In the genomic region with DNA sequence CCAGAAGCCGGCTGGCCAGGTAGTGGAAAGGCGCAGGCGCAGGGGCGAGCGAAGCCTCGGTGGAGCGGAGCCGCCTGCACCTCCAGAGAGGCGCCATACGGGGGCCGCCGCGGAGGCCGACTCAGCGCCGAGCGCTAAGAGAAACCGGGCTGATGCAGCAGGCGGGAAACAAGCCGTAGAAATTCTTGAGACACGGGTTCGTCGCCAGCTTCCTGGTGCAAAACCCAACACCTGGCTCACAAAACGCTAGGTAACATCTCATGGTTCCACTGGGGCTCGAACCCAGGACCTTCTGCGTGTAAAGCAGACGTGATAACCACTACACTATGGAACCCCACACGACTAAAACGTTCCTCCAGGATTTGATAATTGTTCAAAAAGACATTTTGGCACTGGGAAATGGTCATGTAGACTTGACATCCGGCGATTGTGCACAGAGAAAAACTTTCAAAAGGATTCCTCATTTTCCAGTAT, we compare ENCODE assay signal across 1 cellular context.
TF ChIP-seq lines count a peak whose summit lies in the region.

No MANE protein-coding gene starts in this region.

TF ChIP-seq in HepG2, 621 proteins besides CTCF, POLR2A, EP300 and RAD21 (continued from another document):
- TF ChIP-seq, protein P1, sequence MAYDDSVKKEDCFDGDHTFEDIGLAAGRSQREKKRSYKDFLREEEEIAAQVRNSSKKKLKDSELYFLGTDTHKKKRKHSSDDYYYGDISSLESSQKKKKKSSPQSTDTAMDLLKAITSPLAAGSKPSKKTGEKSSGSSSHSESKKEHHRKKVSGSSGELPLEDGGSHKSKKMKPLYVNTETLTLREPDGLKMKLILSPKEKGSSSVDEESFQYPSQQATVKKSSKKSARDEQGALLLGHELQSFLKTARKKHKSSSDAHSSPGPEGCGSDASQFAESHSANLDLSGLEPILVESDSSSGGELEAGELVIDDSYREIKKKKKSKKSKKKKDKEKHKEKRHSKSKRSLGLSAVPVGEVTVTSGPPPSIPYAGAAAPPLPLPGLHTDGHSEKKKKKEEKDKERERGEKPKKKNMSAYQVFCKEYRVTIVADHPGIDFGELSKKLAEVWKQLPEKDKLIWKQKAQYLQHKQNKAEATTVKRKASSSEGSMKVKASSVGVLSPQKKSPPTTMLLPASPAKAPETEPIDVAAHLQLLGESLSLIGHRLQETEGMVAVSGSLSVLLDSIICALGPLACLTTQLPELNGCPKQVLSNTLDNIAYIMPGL (CRISPR knock-in tag; IDR thresholded peaks at IDR 0.05; ENCODE audit: borderline replicate concordance in 1 of 2, low read depth in 1 of 2) = peak; percentile 99; a peak in 3 of 4 replicates
- no peak for TF ChIP-seq DR1 (CRISPR knock-in tag; IDR thresholded peaks at IDR 0.05)
- no peak for TF ChIP-seq TCF7 (IDR thresholded peaks at IDR 0.05; ENCODE audit: low read depth)
- TF ChIP-seq, protein P2, sequence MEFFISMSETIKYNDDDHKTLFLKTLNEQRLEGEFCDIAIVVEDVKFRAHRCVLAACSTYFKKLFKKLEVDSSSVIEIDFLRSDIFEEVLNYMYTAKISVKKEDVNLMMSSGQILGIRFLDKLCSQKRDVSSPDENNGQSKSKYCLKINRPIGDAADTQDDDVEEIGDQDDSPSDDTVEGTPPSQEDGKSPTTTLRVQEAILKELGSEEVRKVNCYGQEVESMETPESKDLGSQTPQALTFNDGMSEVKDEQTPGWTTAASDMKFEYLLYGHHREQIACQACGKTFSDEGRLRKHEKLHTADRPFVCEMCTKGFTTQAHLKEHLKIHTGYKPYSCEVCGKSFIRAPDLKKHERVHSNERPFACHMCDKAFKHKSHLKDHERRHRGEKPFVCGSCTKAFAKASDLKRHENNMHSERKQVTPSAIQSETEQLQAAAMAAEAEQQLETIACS (CRISPR knock-in tag; IDR thresholded peaks at IDR 0.05) = no peak
- no peak for TF ChIP-seq ZNF160 (CRISPR knock-in tag; IDR thresholded peaks at IDR 0.05)
- peak; percentile 77 for TF ChIP-seq ZSCAN25 (CRISPR knock-in tag; IDR thresholded peaks at IDR 0.05)
- TF ChIP-seq ATRX (CRISPR knock-in tag; IDR thresholded peaks at IDR 0.05; ENCODE audit: borderline replicate concordance) = no peak
- peak; percentile 45; the same call in 1 of the 2 replicates for TF ChIP-seq ZNF891 (CRISPR knock-in tag; IDR thresholded peaks at IDR 0.05)
- TF ChIP-seq SIN3B (IDR thresholded peaks at IDR 0.05; ENCODE audit: low read length) = no peak; the same call in 1 of the 2 replicates
- peak; percentile 14; the same call in 1 of the 2 replicates for TF ChIP-seq ZNF746 (CRISPR knock-in tag; IDR thresholded peaks at IDR 0.05)
- peak; percentile 78; the same call in 1 of the 2 replicates for TF ChIP-seq ZNF607 (CRISPR knock-in tag; IDR thresholded peaks at IDR 0.05; ENCODE audit: borderline replicate concordance)
- TF ChIP-seq ZFP37 (CRISPR knock-in tag; IDR thresholded peaks at IDR 0.05; ENCODE audit: borderline replicate concordance) = no peak
- TF ChIP-seq ZNF747 (CRISPR knock-in tag; IDR thresholded peaks at IDR 0.05; ENCODE audit: borderline replicate concordance) = peak; percentile 96
- TF ChIP-seq KDM5B (CRISPR knock-in tag; IDR thresholded peaks at IDR 0.05; ENCODE audit: borderline replicate concordance) = peak; percentile 76
- TF ChIP-seq HOXD1 (CRISPR knock-in tag; IDR thresholded peaks at IDR 0.05) = 0 out of 2 replicates have a peak, but pooled peaks have one; percentile 43
- no peak for TF ChIP-seq FOSL1 (CRISPR knock-in tag; IDR thresholded peaks at IDR 0.05; ENCODE audit: borderline replicate concordance)
- TF ChIP-seq RORA (CRISPR knock-in tag; IDR thresholded peaks at IDR 0.05) = no peak; the same call in none of the 2 replicates
- TF ChIP-seq MAZ (IDR thresholded peaks at IDR 0.05; ENCODE audit: borderline replicate concordance, low read depth, low read length) = no peak
- peak; percentile 91 for TF ChIP-seq MAZ (CRISPR knock-in tag; IDR thresholded peaks at IDR 0.05; ENCODE audit: low read depth)
- TF ChIP-seq ZNF256 (CRISPR knock-in tag; conservative IDR thresholded peaks at IDR 0.05) = 0 out of 2 replicates have a peak, but pooled peaks have one; percentile 71
- TF ChIP-seq CEBPB (IDR thresholded peaks at IDR 0.05; ENCODE audit: borderline replicate concordance, low read depth, low read length) = no peak
- 0 out of 2 replicates have a peak, but pooled peaks have one; percentile 42 for TF ChIP-seq ZNF674 (CRISPR knock-in tag; IDR thresholded peaks at IDR 0.05; ENCODE audit: low read depth)
- TF ChIP-seq YEATS2 (CRISPR knock-in tag; IDR thresholded peaks at IDR 0.05; ENCODE audit: borderline replicate concordance) = peak; percentile 67; the same call in 1 of the 2 replicates
- no peak for TF ChIP-seq IKZF1 (IDR thresholded peaks at IDR 0.05)
- TF ChIP-seq, protein P3, sequence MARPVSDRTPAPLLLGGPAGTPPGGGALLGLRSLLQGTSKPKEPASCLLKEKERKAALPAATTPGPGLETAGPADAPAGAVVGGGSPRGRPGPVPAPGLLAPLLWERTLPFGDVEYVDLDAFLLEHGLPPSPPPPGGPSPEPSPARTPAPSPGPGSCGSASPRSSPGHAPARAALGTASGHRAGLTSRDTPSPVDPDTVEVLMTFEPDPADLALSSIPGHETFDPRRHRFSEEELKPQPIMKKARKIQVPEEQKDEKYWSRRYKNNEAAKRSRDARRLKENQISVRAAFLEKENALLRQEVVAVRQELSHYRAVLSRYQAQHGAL (CRISPR knock-in tag; IDR thresholded peaks at IDR 0.05; ENCODE audit: not compliant biosample characterization) = no peak
- TF ChIP-seq, protein P4, sequence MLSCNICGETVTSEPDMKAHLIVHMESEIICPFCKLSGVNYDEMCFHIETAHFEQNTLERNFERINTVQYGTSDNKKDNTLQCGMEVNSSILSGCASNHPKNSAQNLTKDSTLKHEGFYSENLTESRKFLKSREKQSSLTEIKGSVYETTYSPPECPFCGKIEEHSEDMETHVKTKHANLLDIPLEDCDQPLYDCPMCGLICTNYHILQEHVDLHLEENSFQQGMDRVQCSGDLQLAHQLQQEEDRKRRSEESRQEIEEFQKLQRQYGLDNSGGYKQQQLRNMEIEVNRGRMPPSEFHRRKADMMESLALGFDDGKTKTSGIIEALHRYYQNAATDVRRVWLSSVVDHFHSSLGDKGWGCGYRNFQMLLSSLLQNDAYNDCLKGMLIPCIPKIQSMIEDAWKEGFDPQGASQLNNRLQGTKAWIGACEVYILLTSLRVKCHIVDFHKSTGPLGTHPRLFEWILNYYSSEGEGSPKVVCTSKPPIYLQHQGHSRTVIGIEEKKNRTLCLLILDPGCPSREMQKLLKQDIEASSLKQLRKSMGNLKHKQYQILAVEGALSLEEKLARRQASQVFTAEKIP (CRISPR knock-in tag; IDR thresholded peaks at IDR 0.05; ENCODE audit: borderline replicate concordance) = no peak
- TF ChIP-seq, protein P5, sequence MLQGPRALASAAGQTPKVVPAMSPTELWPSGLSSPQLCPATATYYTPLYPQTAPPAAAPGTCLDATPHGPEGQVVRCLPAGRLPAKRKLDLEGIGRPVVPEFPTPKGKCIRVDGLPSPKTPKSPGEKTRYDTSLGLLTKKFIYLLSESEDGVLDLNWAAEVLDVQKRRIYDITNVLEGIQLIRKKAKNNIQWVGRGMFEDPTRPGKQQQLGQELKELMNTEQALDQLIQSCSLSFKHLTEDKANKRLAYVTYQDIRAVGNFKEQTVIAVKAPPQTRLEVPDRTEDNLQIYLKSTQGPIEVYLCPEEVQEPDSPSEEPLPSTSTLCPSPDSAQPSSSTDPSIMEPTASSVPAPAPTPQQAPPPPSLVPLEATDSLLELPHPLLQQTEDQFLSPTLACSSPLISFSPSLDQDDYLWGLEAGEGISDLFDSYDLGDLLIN (CRISPR knock-in tag; IDR thresholded peaks at IDR 0.05; ENCODE audit: borderline replicate concordance) = peak; percentile 47; the same call in 1 of the 2 replicates
- TF ChIP-seq ZNF562 (CRISPR knock-in tag; IDR thresholded peaks at IDR 0.05; ENCODE audit: borderline replicate concordance) = no peak
- TF ChIP-seq POGZ (CRISPR knock-in tag; IDR thresholded peaks at IDR 0.05) = peak; percentile 60; the same call in 1 of the 2 replicates
- TF ChIP-seq ZMYM2 (CRISPR knock-in tag; IDR thresholded peaks at IDR 0.05) = peak; percentile 81
